Comparison of ENCODE assay signal across 14 cellular contexts in the genomic region with DNA sequence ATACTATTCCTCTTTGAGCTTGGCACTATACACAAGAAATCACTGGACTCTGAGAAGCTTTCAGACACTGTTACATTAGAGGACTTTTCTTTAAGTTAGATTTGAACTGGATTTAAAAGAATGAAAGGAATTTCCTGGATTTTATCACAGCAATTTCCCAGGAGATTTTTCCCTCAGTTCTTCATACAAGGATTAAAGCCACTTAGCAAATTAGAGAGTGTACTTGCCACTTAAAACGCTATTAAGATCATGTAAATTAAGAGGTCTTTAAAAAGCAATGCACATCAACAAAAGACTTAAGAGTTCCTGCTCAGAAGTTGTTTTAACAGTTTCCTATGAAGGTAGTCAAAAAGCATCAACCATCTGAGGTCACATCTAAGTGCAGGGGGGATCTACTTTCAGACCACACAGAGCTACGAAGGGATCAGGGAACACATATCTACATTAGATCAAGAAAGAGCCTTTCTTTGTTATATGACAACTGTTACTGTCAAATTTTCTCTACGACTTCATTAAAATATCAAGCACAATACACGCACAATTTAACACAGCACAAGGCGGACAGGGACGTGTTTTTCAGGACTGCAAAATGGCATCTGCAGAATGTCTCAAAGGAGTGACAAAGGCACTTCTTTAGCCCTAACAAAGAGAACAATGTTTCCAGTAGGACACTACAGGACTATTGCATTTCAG.
DNase-seq lines count a peak whose midpoint lies in the region; ATAC-seq and TF ChIP-seq lines count a peak whose summit lies in the region.
"Had no signal": no experiment of that assay in that cellular context is flagged by ENCODE, and none has a peak within 500 bp of the region (broad histone marks: within the 10 kb centered on the region; RNA-seq: fewer than 3 reads in every experiment).

No MANE protein-coding gene starts in this region.

- no peaks in the 10 kb centered on the region for H3K27me3 Mint-ChIP-seq in H9 (ENCODE audit: low read depth)
- no peaks in the 10 kb centered on the region for H3K27me3 Mint-ChIP-seq in CD8-positive, alpha-beta T cell (ENCODE audit: low read depth)
- no peaks in the 10 kb centered on the region for H3K27me3 Mint-ChIP-seq in activated T-cell treated with anti-CD3 and anti-CD28 coated beads, Interleukin-2, amount 50 U/mL, for 24 hours
- H3K27me3 Mint-ChIP-seq: memory B cell, T-cell had no signal

- H4K8ac ChIP-seq in H9 (replicated peaks; ENCODE audit: insufficient read length, low read depth, low read length): no peak overlapping the region

- intact Hi-C loops in CD8-positive, alpha-beta T cell (cut with DNase I, micrococcal nuclease): no loop called here

- CTCF ChIA-PET in CD8-positive, alpha-beta T cell (lab: Charles Lee): no interaction called here

- H3K4me1 ChIP-seq in H9 (ENCODE audit: insufficient read depth, low read length): peaks cover 18% of the 10 kb centered on the region
- no peaks in the 10 kb centered on the region for H3K4me1 ChIP-seq in CD8-positive, alpha-beta T cell (ENCODE audit: insufficient read depth, low read length)

- no peak overlapping the region for H2BK120ac ChIP-seq in H9 (ENCODE audit: low read depth, low read length, poor library complexity, severe bottlenecking)

- POLR2A ChIA-PET in CD8-positive, alpha-beta T cell (lab: Charles Lee): interaction anchor here (0.6 kb wide), 1 partner anchor 57 kb away, joined by 3 read pairs; no protein-coding TSS in a partner anchor

- 0 out of 2 replicates have a peak, but pooled peaks cover 3% of the 10 kb centered on the region for H3K36me3 ChIP-seq in SK-N-MC (ENCODE audit: insufficient read depth, low read length)
- no peaks in the 10 kb centered on the region for H3K36me3 ChIP-seq in CD8-positive, alpha-beta T cell (ENCODE audit: insufficient read depth, low read length)
- H3K36me3 ChIP-seq: brain microvascular endothelial cell, gastroesophageal sphincter had no signal

- no peak overlapping the region for H2BK15ac ChIP-seq in H9 (ENCODE audit: low read depth, low read length)

- H3K23me2 ChIP-seq in H9 (ENCODE audit: insufficient read length, low read depth, low read length, poor library complexity, severe bottlenecking): no peaks in the 10 kb centered on the region

- H4K5ac ChIP-seq in H9 (ENCODE audit: insufficient read length, low read depth, low read length): no peak overlapping the region

- no peak overlapping the region for H3K56ac ChIP-seq in H9 (ENCODE audit: insufficient read length, low read depth, low read length)

- H2BK5ac ChIP-seq in H9 (ENCODE audit: insufficient read length, low read length): no peak overlapping the region

- ATAC-seq in CD8-positive, alpha-beta T cell: no peak
- ATAC-seq: gastroesophageal sphincter; stimulated activated naive CD8-positive, alpha-beta T cell treated with anti-CD3 and anti-CD28 coated beads, Interleukin-15, Interleukin-2, amounts not matched to agents 100 U/mL and 50 U/mL, for 24 hours; T-cell had no signal

- H3K27ac ChIP-seq in H9 (ENCODE audit: insufficient read length, low read depth, low read length): no peak overlapping the region
- peak overlapping the region; percentile 85 for H3K27ac ChIP-seq in SK-N-MC
- no peak overlapping the region for H3K27ac ChIP-seq in CD8-positive, alpha-beta T cell (ENCODE audit: low read depth, low read length)
- H3K27ac ChIP-seq: brain microvascular endothelial cell, gastroesophageal sphincter had no signal

- peaks cover 7% of the 10 kb centered on the region for H3K79me2 ChIP-seq in H9 (ENCODE audit: insufficient read depth, low read length)

- no peak overlapping the region for H3K14ac ChIP-seq in H9 (ENCODE audit: insufficient read depth, low read length)

- H3T11ph ChIP-seq in H9 (ENCODE audit: low read length): no peak overlapping the region

- H3K4me3 ChIP-seq in SK-N-MC: peak overlapping the region; percentile 72
- no peak overlapping the region for H3K4me3 ChIP-seq in CD8-positive, alpha-beta T cell (ENCODE audit: low read depth, low read length)
- H3K4me3 ChIP-seq: gastroesophageal sphincter had no signal

- H2AK5ac ChIP-seq in H9 (ENCODE audit: insufficient read length, low read length): no peak overlapping the region

- H3K9me3 Mint-ChIP-seq in H9: peaks cover 0 to 2% of the 10 kb centered on the region in 2 experiments; a peak in 1 of 5 replicates
- no peaks in the 10 kb centered on the region for H3K9me3 Mint-ChIP-seq in CD8-positive, alpha-beta T cell
- peaks cover 2% of the 10 kb centered on the region for H3K9me3 Mint-ChIP-seq in activated T-cell treated with anti-CD3 and anti-CD28 coated beads, Interleukin-2, amount 50 U/mL, for 24 hours
- H3K9me3 Mint-ChIP-seq: T-cell had no signal

- H3K36me3 Mint-ChIP-seq in H9 (ENCODE audit: insufficient read depth in 1 of 3, low read depth in 3 of 3): no peaks in the 10 kb centered on the region; a peak in 1 of 7 replicates
- no peaks in the 10 kb centered on the region for H3K36me3 Mint-ChIP-seq in CD8-positive, alpha-beta T cell
- H3K36me3 Mint-ChIP-seq in activated T-cell treated with anti-CD3 and anti-CD28 coated beads, Interleukin-2, amount 50 U/mL, for 24 hours (ENCODE audit: low read depth): no peaks in the 10 kb centered on the region
- H3K36me3 Mint-ChIP-seq: T-cell had no signal

- H4K91ac ChIP-seq in H9 (ENCODE audit: insufficient read length, low read depth, low read length): no peak overlapping the region

- H2BK12ac ChIP-seq in H9 (ENCODE audit: insufficient read length, low read depth, low read length): no peak overlapping the region

- no peak for TF ChIP-seq CTCF in H9 (conservative IDR thresholded peaks at IDR 0.05)
- TF ChIP-seq CTCF in CD8-positive, alpha-beta T cell (IDR thresholded peaks at IDR 0.05): no peak

- peak overlapping the region in 1 of 3 experiments; percentile 0; a peak in 3 of 7 replicates for H3K27ac Mint-ChIP-seq in H9
- H3K27ac Mint-ChIP-seq in CD8-positive, alpha-beta T cell: no peak overlapping the region
- H3K27ac Mint-ChIP-seq in activated T-cell treated with anti-CD3 and anti-CD28 coated beads, Interleukin-2, amount 50 U/mL, for 24 hours: no peak overlapping the region
- H3K27ac Mint-ChIP-seq: memory B cell, T-cell had no signal

- WGBS in H9 (ENCODE audit: extremely low coverage, insufficient read length, low lambda C conversion rate): no CpG with 5 or more reads among the region's 6 CpGs

- H4K20me1 ChIP-seq in H9 (ENCODE audit: control insufficient read depth, insufficient read depth, insufficient read length): no peaks in the 10 kb centered on the region

- no peak overlapping the region for H3K23ac ChIP-seq in H9 (ENCODE audit: insufficient read length, low read depth, low read length)

- no peak overlapping the region for H3K18ac ChIP-seq in H9 (ENCODE audit: insufficient read length, low read depth, low read length)

- H3K9ac ChIP-seq in H9 (ENCODE audit: extremely low read depth, insufficient read length, low read length) (no peak overlapping the region), SK-N-MC (ENCODE audit: insufficient read length) (peak overlapping the region; percentile 13)

- H3K4ac ChIP-seq in H9 (ENCODE audit: low read depth, low read length): no peak overlapping the region

- H3K27me3 ChIP-seq in H9 (ENCODE audit: insufficient read depth, low read length): no peaks in the 10 kb centered on the region
- no peaks in the 10 kb centered on the region for H3K27me3 ChIP-seq in CD8-positive, alpha-beta T cell (ENCODE audit: insufficient read depth, low read length)
- H3K27me3 ChIP-seq: brain microvascular endothelial cell, gastroesophageal sphincter had no signal

- no peak overlapping the region for H2BK20ac ChIP-seq in H9 (ENCODE audit: low read depth, low read length, poor library complexity, severe bottlenecking)

- H3K4me2 ChIP-seq in H9 (ENCODE audit: insufficient read depth, insufficient read length, low read length): peak overlapping the region; percentile 3

- no peaks in the 10 kb centered on the region for H3K79me1 ChIP-seq in H9 (ENCODE audit: insufficient read depth, low read depth, low read length, poor library complexity, severe bottlenecking)

- H3K9me3 ChIP-seq in H9 (ENCODE audit: control insufficient read depth, low read depth, low read length) (no peaks in the 10 kb centered on the region), SK-N-MC (ENCODE audit: low read depth, low read length) (no peaks in the 10 kb centered on the region)
- no peaks in the 10 kb centered on the region for H3K9me3 ChIP-seq in CD8-positive, alpha-beta T cell (ENCODE audit: low read length)
- H3K9me3 ChIP-seq: gastroesophageal sphincter had no signal

- peak overlapping the region; percentile 0 to 1; a peak in 1 of 5 replicates for H3K4me3 Mint-ChIP-seq in H9
- H3K4me3 Mint-ChIP-seq in CD8-positive, alpha-beta T cell: no peak overlapping the region
- no peak overlapping the region for H3K4me3 Mint-ChIP-seq in activated T-cell treated with anti-CD3 and anti-CD28 coated beads, Interleukin-2, amount 50 U/mL, for 24 hours
- H3K4me3 Mint-ChIP-seq: memory B cell, T-cell had no signal

- H3K4me1 Mint-ChIP-seq in H9: peaks cover 58 to 73% of the 10 kb centered on the region in 2 experiments
- no peaks in the 10 kb centered on the region for H3K4me1 Mint-ChIP-seq in CD8-positive, alpha-beta T cell (ENCODE audit: low read depth)
- no peaks in the 10 kb centered on the region for H3K4me1 Mint-ChIP-seq in activated T-cell treated with anti-CD3 and anti-CD28 coated beads, Interleukin-2, amount 50 U/mL, for 24 hours (ENCODE audit: low read depth)

- no peak overlapping the region for H2AFZ ChIP-seq in H9 (ENCODE audit: low read length)

- no peak for DNase-seq in H9
- peak; percentile 95 for DNase-seq in SK-N-MC (ENCODE audit: low read depth, low spot score)
- DNase-seq in foreskin melanocyte: peak; percentile 48
- DNase-seq in renal cortical epithelial cell (ENCODE audit: low read depth): peak; percentile 38
- no peak for DNase-seq in CD8-positive, alpha-beta T cell
- DNase-seq in activated gamma-delta T cell (lab: John Stamatoyannopoulos, UW): no peak
- DNase-seq in activated T-cell treated with anti-CD3 and anti-CD28 coated beads, Interleukin-2, amount 50 U/mL, for 24 hours: no peak
- no peak for DNase-seq in stimulated activated naive CD4-positive, alpha-beta T cell treated with Interleukin-2 at 50 U/mL for 16 hours (lab: John Stamatoyannopoulos, UW)
- DNase-seq: brain microvascular endothelial cell; NCI-H69; stimulated activated naive CD8-positive, alpha-beta T cell treated with anti-CD3 and anti-CD28 coated beads, Interleukin-15, Interleukin-2, amounts not matched to agents 100 U/mL and 50 U/mL, for 24 hours; T-cell had no signal

Comparison
In these comparisons a context has a peak if more than half of its experiments do, and no peak if none do; other contexts are left out.
1. DNase-seq: peak in SK-N-MC (single experiment), foreskin melanocyte (single experiment) and renal cortical epithelial cell (single experiment); none in H9 (single experiment), CD8-positive, alpha-beta T cell (0 of 7), activated gamma-delta T cell (single experiment), activated T-cell treated with anti-CD3 and anti-CD28 coated beads, Interleukin-2, amount 50 U/mL, for 24 hours (single experiment) and stimulated activated naive CD4-positive, alpha-beta T cell treated with Interleukin-2 at 50 U/mL for 16 hours (single experiment).
2. H3K4me3 Mint-ChIP-seq: peak in H9 (2 of 2); none in CD8-positive, alpha-beta T cell (single experiment) and activated T-cell treated with anti-CD3 and anti-CD28 coated beads, Interleukin-2, amount 50 U/mL, for 24 hours (single experiment).